1 cellular context compared by ENCODE assay signal in the genomic region with DNA sequence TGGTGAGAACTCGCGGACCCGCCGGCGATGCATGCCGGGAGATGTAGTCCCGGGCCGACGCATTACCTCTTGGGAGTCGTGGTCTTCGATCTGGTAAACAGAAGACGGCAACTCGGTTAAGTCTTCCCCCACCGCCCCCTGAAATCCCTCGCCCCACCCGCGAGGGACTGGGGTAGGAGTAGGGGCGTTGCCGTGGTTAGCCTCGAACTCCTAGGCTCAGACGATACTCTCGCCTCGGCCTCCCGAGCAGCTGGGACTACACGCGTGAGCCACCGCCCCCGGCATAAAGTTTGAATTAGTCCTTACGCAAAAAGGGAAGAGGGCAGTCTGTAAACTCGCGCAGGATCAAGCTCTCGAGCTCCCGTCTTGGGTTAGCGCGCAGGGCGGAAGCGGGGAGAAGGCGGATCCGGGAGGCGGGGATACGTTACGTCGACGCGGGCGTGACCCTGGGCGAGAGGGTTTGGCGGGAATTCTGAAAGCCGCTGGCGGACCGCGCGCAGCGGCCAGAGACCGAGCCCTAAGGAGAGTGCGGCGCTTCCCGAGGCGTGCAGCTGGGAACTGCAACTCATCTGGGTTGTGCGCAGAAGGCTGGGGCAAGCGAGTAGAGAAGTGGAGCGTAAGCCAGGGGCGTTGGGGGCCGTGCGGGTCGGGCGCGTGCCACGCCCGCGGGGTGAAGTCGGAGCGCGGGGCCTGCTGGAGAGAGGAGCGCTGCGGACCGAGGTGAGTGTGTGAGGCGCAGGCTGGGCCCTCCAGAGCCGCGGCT.
TF ChIP-seq lines count a peak whose summit lies in the region.

Gene RAD51 (plus strand): TSS at position 469 of the 763 bp plus-strand sequence. CDS start 3,585 bp downstream, outside the sequence.

TF ChIP-seq in K562, 482 proteins besides CTCF, POLR2A, EP300 and RAD21 (continued from another document and continues in another):
- peak; percentile 70 for TF ChIP-seq VEZF1 (CRISPR knock-in tag; IDR thresholded peaks at IDR 0.05)
- no peak for TF ChIP-seq NCOA6 (IDR thresholded peaks at IDR 0.05)
- TF ChIP-seq SAP30 (IDR thresholded peaks at IDR 0.05; ENCODE audit: borderline replicate concordance, insufficient read depth, low read depth, low read length, poor library complexity, severe bottlenecking) = peak; percentile 100
- TF ChIP-seq RBM39 (optimal IDR thresholded peaks at IDR 0.05; ENCODE audit: low read depth, low read length) = no peak
- TF ChIP-seq SRSF9 (IDR thresholded peaks at IDR 0.05; ENCODE audit: borderline replicate concordance, low read depth, low read length) = no peak
- TF ChIP-seq ESRRA (IDR thresholded peaks at IDR 0.05; ENCODE audit: borderline replicate concordance, low read depth) = no peak; the same call in 1 of the 2 replicates
- no peak for TF ChIP-seq ZBTB8A (IDR thresholded peaks at IDR 0.05; ENCODE audit: partially characterized antibody)
- TF ChIP-seq ARID1B (IDR thresholded peaks at IDR 0.05) = peak; percentile 34; the same call in 1 of the 2 replicates
- no peak for TF ChIP-seq ZBTB17 (CRISPR knock-in tag; IDR thresholded peaks at IDR 0.05)
- no peak for TF ChIP-seq ATF4 (CRISPR knock-in tag; IDR thresholded peaks at IDR 0.05)
- TF ChIP-seq PRMT5 (CRISPR knock-in tag; IDR thresholded peaks at IDR 0.05) = 0 out of 2 replicates have a peak, but pooled peaks have one; percentile 32
- TF ChIP-seq FOXP1 (CRISPR knock-in tag; IDR thresholded peaks at IDR 0.05) = no peak
- no peak for TF ChIP-seq EWSR1 (IDR thresholded peaks at IDR 0.05; ENCODE audit: borderline replicate concordance, low read depth, partially characterized antibody)
- TF ChIP-seq IFI16 (CRISPR knock-in tag; IDR thresholded peaks at IDR 0.05) = no peak
- peak; percentile 68 for TF ChIP-seq PML (IDR thresholded peaks at IDR 0.05; ENCODE audit: low read length)
- TF ChIP-seq SRSF1 (IDR thresholded peaks at IDR 0.05; ENCODE audit: low read depth, low read length) = no peak
- TF ChIP-seq ZKSCAN8 (CRISPR knock-in tag; IDR thresholded peaks at IDR 0.05) = no peak
- no peak for TF ChIP-seq SRSF7 (optimal IDR thresholded peaks at IDR 0.05; ENCODE audit: low read depth, low read length)
- TF ChIP-seq, protein P1, sequence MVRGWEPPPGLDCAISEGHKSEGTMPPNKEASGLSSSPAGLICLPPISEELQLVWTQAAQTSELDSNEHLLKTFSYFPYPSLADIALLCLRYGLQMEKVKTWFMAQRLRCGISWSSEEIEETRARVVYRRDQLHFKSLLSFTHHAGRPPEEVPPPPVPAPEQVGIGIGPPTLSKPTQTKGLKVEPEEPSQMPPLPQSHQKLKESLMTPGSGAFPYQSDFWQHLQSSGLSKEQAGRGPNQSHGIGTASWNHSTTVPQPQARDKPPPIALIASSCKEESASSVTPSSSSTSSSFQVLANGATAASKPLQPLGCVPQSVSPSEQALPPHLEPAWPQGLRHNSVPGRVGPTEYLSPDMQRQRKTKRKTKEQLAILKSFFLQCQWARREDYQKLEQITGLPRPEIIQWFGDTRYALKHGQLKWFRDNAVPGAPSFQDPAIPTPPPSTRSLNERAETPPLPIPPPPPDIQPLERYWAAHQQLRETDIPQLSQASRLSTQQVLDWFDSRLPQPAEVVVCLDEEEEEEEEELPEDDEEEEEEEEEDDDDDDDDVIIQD (CRISPR knock-in tag; IDR thresholded peaks at IDR 0.05) = no peak
- peak; percentile 22; the same call in 1 of the 2 replicates for TF ChIP-seq MYNN (IDR thresholded peaks at IDR 0.05)
- TF ChIP-seq MYNN (CRISPR knock-in tag; IDR thresholded peaks at IDR 0.05) = no peak
- TF ChIP-seq ZNF146 (CRISPR knock-in tag; IDR thresholded peaks at IDR 0.05; ENCODE audit: unreplicated experiment) = no peak
- TF ChIP-seq PTBP1 (IDR thresholded peaks at IDR 0.05; ENCODE audit: low read depth, low read length) = no peak
- no peak for TF ChIP-seq KDM4B (IDR thresholded peaks at IDR 0.05; ENCODE audit: borderline replicate concordance in 2 of 2, low read depth in 1 of 2)
- TF ChIP-seq THRAP3 (IDR thresholded peaks at IDR 0.05; ENCODE audit: borderline replicate concordance) = no peak
- no peak for TF ChIP-seq MCM3 (IDR thresholded peaks at IDR 0.05)
- 0 out of 2 replicates have a peak, but pooled peaks have one; percentile 23 for TF ChIP-seq FOXJ2 (tag; IDR thresholded peaks at IDR 0.05)
- TF ChIP-seq, protein P2, sequence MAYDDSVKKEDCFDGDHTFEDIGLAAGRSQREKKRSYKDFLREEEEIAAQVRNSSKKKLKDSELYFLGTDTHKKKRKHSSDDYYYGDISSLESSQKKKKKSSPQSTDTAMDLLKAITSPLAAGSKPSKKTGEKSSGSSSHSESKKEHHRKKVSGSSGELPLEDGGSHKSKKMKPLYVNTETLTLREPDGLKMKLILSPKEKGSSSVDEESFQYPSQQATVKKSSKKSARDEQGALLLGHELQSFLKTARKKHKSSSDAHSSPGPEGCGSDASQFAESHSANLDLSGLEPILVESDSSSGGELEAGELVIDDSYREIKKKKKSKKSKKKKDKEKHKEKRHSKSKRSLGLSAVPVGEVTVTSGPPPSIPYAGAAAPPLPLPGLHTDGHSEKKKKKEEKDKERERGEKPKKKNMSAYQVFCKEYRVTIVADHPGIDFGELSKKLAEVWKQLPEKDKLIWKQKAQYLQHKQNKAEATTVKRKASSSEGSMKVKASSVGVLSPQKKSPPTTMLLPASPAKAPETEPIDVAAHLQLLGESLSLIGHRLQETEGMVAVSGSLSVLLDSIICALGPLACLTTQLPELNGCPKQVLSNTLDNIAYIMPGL (CRISPR knock-in tag; IDR thresholded peaks at IDR 0.05) = peak; percentile 99
- TF ChIP-seq ZC3H11A (IDR thresholded peaks at IDR 0.05; ENCODE audit: low read depth, low read length) = no peak
- TF ChIP-seq RBM22 (IDR thresholded peaks at IDR 0.05; ENCODE audit: low read depth, low read length, poor library complexity, severe bottlenecking) = peak; percentile 43
- TF ChIP-seq SMARCE1 (IDR thresholded peaks at IDR 0.05) = no peak
- TF ChIP-seq TAF15 (IDR thresholded peaks at IDR 0.05; ENCODE audit: low read depth, low read length) = no peak
- TF ChIP-seq ZNF134 (CRISPR knock-in tag; conservative IDR thresholded peaks at IDR 0.05) = no peak
- TF ChIP-seq MAFK (IDR thresholded peaks at IDR 0.05; ENCODE audit: low read length) = no peak
- TF ChIP-seq ZFPM2 (CRISPR knock-in tag; IDR thresholded peaks at IDR 0.05) = no peak
- TF ChIP-seq TAL1 (IDR thresholded peaks at IDR 0.05) = no peak
- TF ChIP-seq ZNF212 (CRISPR knock-in tag; IDR thresholded peaks at IDR 0.05) = no peak
- TF ChIP-seq RBM34 (IDR thresholded peaks at IDR 0.05; ENCODE audit: borderline replicate concordance, insufficient read depth, low read length) = peak; percentile 56; the same call in 1 of the 2 replicates
- TF ChIP-seq CREM (IDR thresholded peaks at IDR 0.05; ENCODE audit: low read depth) = peak; percentile 91
- no peak for TF ChIP-seq ZNF780A (CRISPR knock-in tag; IDR thresholded peaks at IDR 0.05)
- no peak for TF ChIP-seq ZNF589 (CRISPR knock-in tag; IDR thresholded peaks at IDR 0.05; ENCODE audit: low read depth)
- TF ChIP-seq SMARCA4 (IDR thresholded peaks at IDR 0.05) = no peak
- TF ChIP-seq MCM5 (IDR thresholded peaks at IDR 0.05; ENCODE audit: low read depth) = no peak
- TF ChIP-seq NR3C1 (CRISPR knock-in tag; IDR thresholded peaks at IDR 0.05) = no peak
- TF ChIP-seq ZNF165 (CRISPR knock-in tag; IDR thresholded peaks at IDR 0.05; ENCODE audit: borderline replicate concordance) = no peak
- TF ChIP-seq, protein P3, sequence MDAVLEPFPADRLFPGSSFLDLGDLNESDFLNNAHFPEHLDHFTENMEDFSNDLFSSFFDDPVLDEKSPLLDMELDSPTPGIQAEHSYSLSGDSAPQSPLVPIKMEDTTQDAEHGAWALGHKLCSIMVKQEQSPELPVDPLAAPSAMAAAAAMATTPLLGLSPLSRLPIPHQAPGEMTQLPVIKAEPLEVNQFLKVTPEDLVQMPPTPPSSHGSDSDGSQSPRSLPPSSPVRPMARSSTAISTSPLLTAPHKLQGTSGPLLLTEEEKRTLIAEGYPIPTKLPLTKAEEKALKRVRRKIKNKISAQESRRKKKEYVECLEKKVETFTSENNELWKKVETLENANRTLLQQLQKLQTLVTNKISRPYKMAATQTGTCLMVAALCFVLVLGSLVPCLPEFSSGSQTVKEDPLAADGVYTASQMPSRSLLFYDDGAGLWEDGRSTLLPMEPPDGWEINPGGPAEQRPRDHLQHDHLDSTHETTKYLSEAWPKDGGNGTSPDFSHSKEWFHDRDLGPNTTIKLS (IDR thresholded peaks at IDR 0.05; ENCODE audit: borderline replicate concordance, low read depth) = no peak
- no peak for TF ChIP-seq EHMT2 (IDR thresholded peaks at IDR 0.05)
- no peak for TF ChIP-seq TSC22D4 (tag; IDR thresholded peaks at IDR 0.05)
- TF ChIP-seq HCFC1 (IDR thresholded peaks at IDR 0.05; ENCODE audit: low read depth, low read length) = peak; percentile 92
- TF ChIP-seq, protein P4, sequence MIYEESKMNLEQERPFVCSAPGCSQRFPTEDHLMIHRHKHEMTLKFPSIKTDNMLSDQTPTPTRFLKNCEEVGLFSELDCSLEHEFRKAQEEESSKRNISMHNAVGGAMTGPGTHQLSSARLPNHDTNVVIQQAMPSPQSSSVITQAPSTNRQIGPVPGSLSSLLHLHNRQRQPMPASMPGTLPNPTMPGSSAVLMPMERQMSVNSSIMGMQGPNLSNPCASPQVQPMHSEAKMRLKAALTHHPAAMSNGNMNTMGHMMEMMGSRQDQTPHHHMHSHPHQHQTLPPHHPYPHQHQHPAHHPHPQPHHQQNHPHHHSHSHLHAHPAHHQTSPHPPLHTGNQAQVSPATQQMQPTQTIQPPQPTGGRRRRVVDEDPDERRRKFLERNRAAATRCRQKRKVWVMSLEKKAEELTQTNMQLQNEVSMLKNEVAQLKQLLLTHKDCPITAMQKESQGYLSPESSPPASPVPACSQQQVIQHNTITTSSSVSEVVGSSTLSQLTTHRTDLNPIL (CRISPR knock-in tag; IDR thresholded peaks at IDR 0.05) = no peak
- peak; percentile 82 for TF ChIP-seq KDM2B (CRISPR knock-in tag; IDR thresholded peaks at IDR 0.05)
- TF ChIP-seq BMI1 (IDR thresholded peaks at IDR 0.05; ENCODE audit: low read length) = no peak
- 0 out of 2 replicates have a peak, but pooled peaks have one; percentile 21 for TF ChIP-seq MTA1 (IDR thresholded peaks at IDR 0.05; ENCODE audit: borderline replicate concordance)
- no peak for TF ChIP-seq ZNF583 (CRISPR knock-in tag; IDR thresholded peaks at IDR 0.05)
- TF ChIP-seq SREBF1 (IDR thresholded peaks at IDR 0.05; ENCODE audit: borderline replicate concordance, low read depth, low read length) = no peak
- TF ChIP-seq TAF1 (IDR thresholded peaks at IDR 0.05; ENCODE audit: control insufficient read depth, extremely low read depth, insufficient read depth, low read length, severe bottlenecking) = peak; percentile 78
- peak; percentile 69; the same call in 1 of the 2 replicates for TF ChIP-seq STAT6 (CRISPR knock-in tag; IDR thresholded peaks at IDR 0.05)
- peak; percentile 82; the same call in 1 of the 2 replicates for TF ChIP-seq EGR1 (conservative IDR thresholded peaks at IDR 0.05)
- TF ChIP-seq EP400 (IDR thresholded peaks at IDR 0.05) = peak; percentile 92
- no peak for TF ChIP-seq JUN (IDR thresholded peaks at IDR 0.05; ENCODE audit: borderline replicate concordance, low read depth, low read length)
- TF ChIP-seq JUN (CRISPR knock-in tag; IDR thresholded peaks at IDR 0.05; ENCODE audit: borderline replicate concordance) = no peak
- no peak for TF ChIP-seq MAFG (tag; conservative IDR thresholded peaks at IDR 0.05)
- peak; percentile 76 for TF ChIP-seq CREB1 (IDR thresholded peaks at IDR 0.05)
- TF ChIP-seq CREB1 (CRISPR knock-in tag; IDR thresholded peaks at IDR 0.05) = peak; percentile 86
- no peak for TF ChIP-seq RCOR1 (IDR thresholded peaks at IDR 0.05; ENCODE audit: borderline replicate concordance in 1 of 2, low read depth in 2 of 2, low read length in 2 of 2)
- no peak for TF ChIP-seq ZNF274 (IDR thresholded peaks at IDR 0.05; ENCODE audit: borderline replicate concordance, low read depth, low read length)
- no peak for TF ChIP-seq HMG20B (CRISPR knock-in tag; IDR thresholded peaks at IDR 0.05)
- TF ChIP-seq PCBP2 (IDR thresholded peaks at IDR 0.05; ENCODE audit: low read depth, low read length, poor library complexity, severe bottlenecking) = no peak
- TF ChIP-seq ERF (CRISPR knock-in tag; IDR thresholded peaks at IDR 0.05) = no peak
